ENCODE assay signal across 18 cellular contexts in the genomic region with DNA sequence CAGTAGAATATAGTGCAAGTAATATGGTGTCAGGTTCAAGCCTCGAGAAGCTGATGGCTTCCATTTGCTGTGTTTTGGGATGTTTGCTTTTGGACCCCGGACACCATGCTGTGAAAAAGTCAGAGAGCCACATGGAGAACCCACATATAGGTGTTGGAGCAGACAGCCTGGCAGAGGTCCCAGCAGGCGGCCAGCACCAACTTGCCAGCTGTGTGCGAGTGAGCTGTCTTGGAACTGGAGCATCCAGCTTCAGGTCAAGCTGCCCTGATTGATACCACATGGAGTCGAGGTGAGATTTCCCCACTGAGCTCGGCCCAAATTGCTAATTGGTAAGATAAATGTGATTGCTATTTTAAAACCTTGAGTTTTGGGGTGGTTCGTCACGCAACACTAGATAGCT.
"Had no signal": no experiment of that assay in that cellular context is flagged by ENCODE, and none has a peak within 500 bp of the region (broad histone marks: within the 10 kb centered on the region; RNA-seq: fewer than 3 reads in every experiment).

No MANE protein-coding gene starts in this region.

- H3K4me1 ChIP-seq: left lung, stomach, testis, upper lobe of right lung had no signal

- H3K27ac ChIP-seq: left lung, stomach, testis, upper lobe of right lung had no signal

- H3K27me3 ChIP-seq: left lung, stomach, testis, upper lobe of right lung had no signal

- H3K27me3 Mint-ChIP-seq: activated CD4-positive, alpha-beta T cell treated with anti-CD3 and anti-CD28 coated beads for 36 hours; activated CD8-positive, alpha-beta T cell treated with anti-CD3 and anti-CD28 coated beads for 36 hours; activated naive CD8-positive, alpha-beta T cell treated with anti-CD3 and anti-CD28 coated beads for 36 hours; natural killer cell treated with Interleukin-12 subunit alpha and Interleukin-12 subunit beta and Interleukin-15 and Interleukin-18, amount 100 ng/mL, for 72 hours; progenitor cell of endocrine pancreas had no signal

- H3K27ac Mint-ChIP-seq: activated CD4-positive, alpha-beta T cell treated with anti-CD3 and anti-CD28 coated beads for 36 hours; activated CD8-positive, alpha-beta T cell treated with anti-CD3 and anti-CD28 coated beads for 36 hours; activated naive CD8-positive, alpha-beta T cell treated with anti-CD3 and anti-CD28 coated beads for 36 hours; brain; natural killer cell treated with Interleukin-12 subunit alpha and Interleukin-12 subunit beta and Interleukin-15 and Interleukin-18, amount 100 ng/mL, for 72 hours; progenitor cell of endocrine pancreas; T-helper 1 cell treated with Interleukin-12 subunit alpha and Interleukin-12 subunit beta and Interleukin-4 antibody, amounts not matched to agents 30 μg/mL and 1 μg/mL, for 36 hours had no signal

- H3K4me3 ChIP-seq: left lung, stomach, testis, upper lobe of right lung had no signal

- H3K4me3 Mint-ChIP-seq: activated CD4-positive, alpha-beta T cell treated with anti-CD3 and anti-CD28 coated beads for 36 hours; activated CD8-positive, alpha-beta T cell treated with anti-CD3 and anti-CD28 coated beads for 36 hours; activated naive CD8-positive, alpha-beta T cell treated with anti-CD3 and anti-CD28 coated beads for 36 hours; activated T-cell treated with anti-CD3 and anti-CD28 coated beads, Interleukin-2, amount 50 U/mL, for 4 hours; brain; natural killer cell treated with Interleukin-12 subunit alpha and Interleukin-12 subunit beta and Interleukin-15 and Interleukin-18, amount 100 ng/mL, for 72 hours; T-helper 1 cell treated with Interleukin-12 subunit alpha and Interleukin-12 subunit beta and Interleukin-4 antibody, amounts not matched to agents 30 μg/mL and 1 μg/mL, for 36 hours had no signal

- H3K9me3 ChIP-seq: testis, upper lobe of right lung had no signal

- H3K9me3 Mint-ChIP-seq: T-helper 1 cell treated with Interleukin-12 subunit alpha and Interleukin-12 subunit beta and Interleukin-4 antibody, amounts not matched to agents 30 μg/mL and 1 μg/mL, for 36 hours had no signal

- H3K36me3 Mint-ChIP-seq: brain had no signal

- DNase-seq: activated CD4-positive, alpha-beta T cell treated with anti-CD3 and anti-CD28 coated beads for 36 hours; activated CD8-positive, alpha-beta T cell treated with anti-CD3 and anti-CD28 coated beads for 36 hours; activated gamma-delta T cell; activated naive CD8-positive, alpha-beta T cell treated with anti-CD3 and anti-CD28 coated beads for 36 hours; activated T-cell treated with anti-CD3 and anti-CD28 coated beads, Interleukin-2, amount 50 U/mL, for 4 hours; amygdala; effector CD8-positive, alpha-beta T cell; left lung; nucleus accumbens; stimulated activated CD4-positive, alpha-beta T cell treated with anti-CD3 and anti-CD28 coated beads, Interleukin-1b, Interleukin-23, amount 100 ng/mL, for 48 hours; stomach; testis; upper lobe of right lung had no signal

- ATAC-seq: activated CD4-positive, alpha-beta T cell treated with anti-CD3 and anti-CD28 coated beads for 36 hours; activated CD8-positive, alpha-beta T cell treated with anti-CD3 and anti-CD28 coated beads for 36 hours; activated T-cell treated with anti-CD3 and anti-CD28 coated beads, Interleukin-2, amount 50 U/mL, for 4 hours; left lung; natural killer cell treated with Interleukin-12 subunit alpha and Interleukin-12 subunit beta and Interleukin-15 and Interleukin-18, amount 100 ng/mL, for 72 hours; sciatic nerve; upper lobe of right lung had no signal

- H3K36me3 ChIP-seq: left lung, stomach, upper lobe of right lung had no signal
